Comparison of ENCODE assay signal across 25 cellular contexts in the genomic region with DNA sequence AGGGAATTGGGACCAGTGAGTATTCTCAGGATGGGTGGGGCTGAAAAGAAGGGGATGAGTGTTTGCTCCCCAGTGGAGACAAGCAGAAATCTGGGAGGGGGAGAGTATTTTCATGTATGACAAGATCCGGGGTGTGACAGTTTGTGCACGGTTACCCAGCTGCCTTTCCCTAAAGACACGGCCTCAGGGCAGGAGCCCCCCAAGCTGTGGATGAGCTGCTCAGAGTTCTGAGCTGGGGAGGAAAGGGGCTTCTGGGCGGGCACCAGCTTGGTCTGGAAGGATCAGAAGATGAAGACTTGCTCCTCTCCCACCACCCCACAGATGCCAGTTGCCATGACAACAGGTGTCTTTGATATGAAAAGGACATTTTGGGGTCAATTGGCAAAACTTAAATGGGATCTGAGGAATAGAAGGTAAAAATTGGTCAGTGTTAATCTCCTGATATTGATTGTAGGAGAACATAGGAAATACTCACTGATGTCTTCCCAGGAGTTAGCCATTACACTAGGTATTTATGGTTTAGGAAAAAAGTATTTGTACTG.
"Had no signal": no experiment of that assay in that cellular context is flagged by ENCODE, and none has a peak within 500 bp of the region (broad histone marks: within the 10 kb centered on the region; RNA-seq: fewer than 3 reads in every experiment).

No MANE protein-coding gene starts in this region.

- H3K4me1 Mint-ChIP-seq: endodermal cell had no signal

- H3K27me3 ChIP-seq: dorsolateral prefrontal cortex, gastrocnemius medialis, right atrium auricular region, sigmoid colon, tibial nerve, upper lobe of left lung had no signal

- FAIRE-seq: keratinocyte, urothelium cell line had no signal

- DNase-seq: dorsolateral prefrontal cortex; effector CD4-positive, alpha-beta T cell; endodermal cell; foreskin fibroblast; gastrocnemius medialis; head of caudate nucleus; left ventricle myocardium superior; lower lobe of right lung; naive thymus-derived CD8-positive, alpha-beta T cell; nephron progenitor cell; nucleus accumbens; sigmoid colon; stimulated activated CD4-positive, alpha-beta T cell treated with anti-CD3 and anti-CD28 coated beads, Interleukin-2, amount 100 ng/mL, for 24 hours; stimulated activated CD4-positive, alpha-beta T cell treated with anti-CD3 and anti-CD28 coated beads, Interleukin-4, amount 100 ng/mL, for 24 hours; upper lobe of left lung had no signal

- H3K4me1 ChIP-seq: prostate gland, right atrium auricular region, sigmoid colon had no signal

- H3K27me3 Mint-ChIP-seq: naive thymus-derived CD8-positive, alpha-beta T cell; stimulated activated memory B cell treated with anti-CD40 and anti-IgM and Interleukin-4, amounts not matched to agents 10 μg/mL and 1 μg/mL and 100 μg/mL, for 72 hours; stimulated activated naive CD8-positive, alpha-beta T cell treated with anti-CD3 and anti-CD28 coated beads, Interleukin-15, Interleukin-2, amounts not matched to agents 100 ng/mL and 50 ng/mL, for 24 hours had no signal

- H3K4me3 Mint-ChIP-seq: endodermal cell; naive thymus-derived CD8-positive, alpha-beta T cell; nephron progenitor cell; stimulated activated memory B cell treated with anti-CD40 and anti-IgM and Interleukin-4, amounts not matched to agents 10 μg/mL and 1 μg/mL and 100 μg/mL, for 72 hours; stimulated activated naive CD8-positive, alpha-beta T cell treated with anti-CD3 and anti-CD28 coated beads, Interleukin-15, Interleukin-2, amounts not matched to agents 100 ng/mL and 50 ng/mL, for 24 hours had no signal

- H3K27ac Mint-ChIP-seq: endodermal cell; nephron progenitor cell; stimulated activated memory B cell treated with anti-CD40 and anti-IgM and Interleukin-4, amounts not matched to agents 10 μg/mL and 1 μg/mL and 100 μg/mL, for 72 hours; stimulated activated naive CD8-positive, alpha-beta T cell treated with anti-CD3 and anti-CD28 coated beads, Interleukin-15, Interleukin-2, amounts not matched to agents 100 ng/mL and 50 ng/mL, for 24 hours had no signal

- H3K9me3 Mint-ChIP-seq: endodermal cell; naive thymus-derived CD8-positive, alpha-beta T cell; nephron progenitor cell; stimulated activated memory B cell treated with anti-CD40 and anti-IgM and Interleukin-4, amounts not matched to agents 10 μg/mL and 1 μg/mL and 100 μg/mL, for 72 hours; stimulated activated naive CD8-positive, alpha-beta T cell treated with anti-CD3 and anti-CD28 coated beads, Interleukin-15, Interleukin-2, amounts not matched to agents 100 ng/mL and 50 ng/mL, for 24 hours had no signal

- H3K9me3 ChIP-seq: gastrocnemius medialis, lower lobe of right lung, prostate gland, right atrium auricular region, sigmoid colon, thoracic aorta, tibial nerve, upper lobe of left lung had no signal

- H3K4me3 ChIP-seq: dorsolateral prefrontal cortex, gastrocnemius medialis, lower lobe of right lung, prostate gland, right atrium auricular region, sigmoid colon, thoracic aorta, tibial nerve, upper lobe of left lung had no signal

- ATAC-seq: esophagus mucosa; gastrocnemius medialis; lower lobe of right lung; naive thymus-derived CD8-positive, alpha-beta T cell; stimulated activated memory B cell treated with anti-CD40 and anti-IgM and Interleukin-4, amounts not matched to agents 10 μg/mL and 1 μg/mL and 100 μg/mL, for 72 hours had no signal

- H3K27ac ChIP-seq: dorsolateral prefrontal cortex, epithelial cell of prostate, lower lobe of right lung, prostate gland, right atrium auricular region, sigmoid colon, thoracic aorta, tibial nerve, upper lobe of left lung had no signal
